1 cellular context compared by ENCODE assay signal in genomic region chr20:62368303-62368628, GRCh38.
TF ChIP-seq lines count a peak whose summit lies in the region.

No MANE protein-coding gene starts in this region.

TF ChIP-seq in HepG2, 621 proteins besides CTCF, POLR2A, EP300 and RAD21 (continued from another document and continues in another):
- TF ChIP-seq CEBPZ (IDR thresholded peaks at IDR 0.05; ENCODE audit: low read length) (no peak), ZNF792 (CRISPR knock-in tag; IDR thresholded peaks at IDR 0.05) (peak; percentile 84; the same call in 1 of the 2 replicates), REL (CRISPR knock-in tag; conservative IDR thresholded peaks at IDR 0.05) (0 out of 2 replicates have a peak, but pooled peaks have one; percentile 5), ZNF407 (CRISPR knock-in tag; IDR thresholded peaks at IDR 0.05; ENCODE audit: not compliant biosample characterization) (no peak), ARNTL (CRISPR knock-in tag; IDR thresholded peaks at IDR 0.05) (no peak), SETDB1 (CRISPR knock-in tag; IDR thresholded peaks at IDR 0.05; ENCODE audit: borderline replicate concordance) (no peak), ZNF790 (CRISPR knock-in tag; IDR thresholded peaks at IDR 0.05; ENCODE audit: borderline replicate concordance) (no peak), STAG1 (CRISPR knock-in tag; IDR thresholded peaks at IDR 0.05) (no peak), ZNF331 (CRISPR knock-in tag; IDR thresholded peaks at IDR 0.05) (no peak), SALL2 (CRISPR knock-in tag; IDR thresholded peaks at IDR 0.05) (no peak), KAT2B (IDR thresholded peaks at IDR 0.05; ENCODE audit: borderline replicate concordance, low read depth, low read length) (no peak), ELK4 (CRISPR knock-in tag; IDR thresholded peaks at IDR 0.05; ENCODE audit: borderline replicate concordance) (no peak), ZNF564 (CRISPR knock-in tag; IDR thresholded peaks at IDR 0.05) (no peak), AFF4 (CRISPR knock-in tag; IDR thresholded peaks at IDR 0.05) (no peak), ADNP (CRISPR knock-in tag; IDR thresholded peaks at IDR 0.05) (0 out of 2 replicates have a peak, but pooled peaks have one; percentile 4), FOXP4 (CRISPR knock-in tag; IDR thresholded peaks at IDR 0.05) (no peak), SP5 (CRISPR knock-in tag; IDR thresholded peaks at IDR 0.05; ENCODE audit: borderline replicate concordance, low read depth) (no peak), MAF1 (CRISPR knock-in tag; IDR thresholded peaks at IDR 0.05; ENCODE audit: borderline replicate concordance) (no peak), SRF (IDR thresholded peaks at IDR 0.05; ENCODE audit: low read depth, low read length) (no peak), SIX1 (CRISPR knock-in tag; IDR thresholded peaks at IDR 0.05; ENCODE audit: borderline replicate concordance) (no peak), NAIF1 (CRISPR knock-in tag; IDR thresholded peaks at IDR 0.05; ENCODE audit: borderline replicate concordance) (no peak), MBNL3 (CRISPR knock-in tag; conservative IDR thresholded peaks at IDR 0.05) (no peak), ZBTB21 (CRISPR knock-in tag; IDR thresholded peaks at IDR 0.05) (no peak), ZFP36L1 (CRISPR knock-in tag; IDR thresholded peaks at IDR 0.05) (peak; percentile 11; the same call in 1 of the 2 replicates), TMF1 (CRISPR knock-in tag; IDR thresholded peaks at IDR 0.05; ENCODE audit: low read depth) (0 out of 2 replicates have a peak, but pooled peaks have one; percentile 51), SIN3B (IDR thresholded peaks at IDR 0.05; ENCODE audit: low read length) (no peak), REXO4 (CRISPR knock-in tag; IDR thresholded peaks at IDR 0.05; ENCODE audit: borderline replicate concordance) (0 out of 2 replicates have a peak, but pooled peaks have one; percentile 11), ZNF484 (CRISPR knock-in tag; IDR thresholded peaks at IDR 0.05; ENCODE audit: borderline replicate concordance, low read depth) (no peak), TFDP2 (CRISPR knock-in tag; IDR thresholded peaks at IDR 0.05) (no peak), HDAC1 (CRISPR knock-in tag; IDR thresholded peaks at IDR 0.05) (peak; percentile 6; the same call in 1 of the 2 replicates), ZSCAN20 (CRISPR knock-in tag; IDR thresholded peaks at IDR 0.05; ENCODE audit: borderline replicate concordance) (no peak), NBN (conservative IDR thresholded peaks at IDR 0.05) (no peak), ZNF710 (CRISPR knock-in tag; IDR thresholded peaks at IDR 0.05; ENCODE audit: borderline replicate concordance) (no peak), TOPORS (CRISPR knock-in tag; IDR thresholded peaks at IDR 0.05) (no peak)
